In genomic region chr11:3047637-3048036, GRCh38 we compare ENCODE assay signal across 18 cellular contexts. TPM values are rescaled to one million over a fixed set of nuclear protein-coding genes. Genes with fewer than 3 reads are reported as not detected.
DNase-seq lines count a peak whose midpoint lies in the region; ATAC-seq and TF ChIP-seq lines count a peak whose summit lies in the region.
"Had no signal": no experiment of that assay in that cellular context is flagged by ENCODE, and none has a peak within 500 bp of the region (broad histone marks: within the 10 kb centered on the region; RNA-seq: fewer than 3 reads in every experiment).

No MANE protein-coding gene starts in this region.

- no peak overlapping the region for H3K4me2 ChIP-seq in trophoblast cell (ENCODE audit: low read length)
- H3K4me2 ChIP-seq: A549, PC-9 had no signal

- TF ChIP-seq CTCF in RWPE1 (conservative IDR thresholded peaks at IDR 0.05; ENCODE audit: low read depth) = no peak

- H4K8ac ChIP-seq in trophoblast cell (ENCODE audit: low read depth, low read length) = no peak overlapping the region

- H3K27ac ChIP-seq in RWPE1 (peak overlapping the region; percentile 46), trophoblast cell (ENCODE audit: low read depth, low read length) (no peak overlapping the region)
- H3K27ac ChIP-seq: A549, GM23248, PC-9 had no signal

- no peak overlapping the region for H2BK12ac ChIP-seq in trophoblast cell (ENCODE audit: low read length)

- no peaks in the 10 kb centered on the region for H3K9me3 Mint-ChIP-seq in activated naive CD4-positive, alpha-beta T cell treated with anti-CD3 and anti-CD28 coated beads, Interleukin-2, amount 50 U/mL, for 72 hours
- no peaks in the 10 kb centered on the region for H3K9me3 Mint-ChIP-seq in dendritic cell treated with granulocyte-macrophage colony-stimulating factor and Interleukin-4, amounts not matched to agents 40 ng/mL and 50 ng/mL, for 4 days
- H3K9me3 Mint-ChIP-seq: CD4-positive, CD25-positive, alpha-beta regulatory T cell had no signal

- intact Hi-C loops in dendritic cell treated with granulocyte-macrophage colony-stimulating factor and Interleukin-4, amounts not matched to agents 40 ng/mL and 50 ng/mL, for 4 days (cut with micrococcal nuclease) = no loop called here

- H3K9ac ChIP-seq in trophoblast cell (ENCODE audit: low read length) = no peak overlapping the region
- H3K9ac ChIP-seq: GM23248, KMS-11 had no signal

- H4K91ac ChIP-seq in trophoblast cell (ENCODE audit: low read depth, low read length) = no peak overlapping the region

- peaks cover 5% of the 10 kb centered on the region for H3K79me2 ChIP-seq in trophoblast cell (ENCODE audit: control insufficient read depth, insufficient read depth, low read length, poor library complexity)

- peak overlapping the region; percentile 9 for H3K4ac ChIP-seq in trophoblast cell (ENCODE audit: low read depth, low read length)

- H2AFZ ChIP-seq in trophoblast cell (ENCODE audit: insufficient read depth, low read length, poor library complexity) = no peak overlapping the region
- H2AFZ ChIP-seq: GM23248, PC-9 had no signal

- no peak overlapping the region for H3K4me3 Mint-ChIP-seq in dendritic cell treated with granulocyte-macrophage colony-stimulating factor and Interleukin-4, amounts not matched to agents 40 ng/mL and 50 ng/mL, for 4 days

- peaks cover 38 to 42% of the 10 kb centered on the region in 2 experiments for H3K36me3 ChIP-seq in trophoblast cell (ENCODE audit: control insufficient read depth in 1 of 2, insufficient read depth in 2 of 2, low read length in 2 of 2)

- POLR2A ChIA-PET in RWPE1 (lab: Yijun Ruan, JAX; ENCODE audit: low non-redundant PET) = no interaction called here

- ATAC-seq in activated naive CD4-positive, alpha-beta T cell treated with anti-CD3 and anti-CD28 coated beads, Interleukin-2, amount 50 U/mL, for 72 hours = no peak
- ATAC-seq in HG03432 (IDR thresholded peaks at IDR 0.05; ENCODE audit: unreplicated experiment) = no peak
- ATAC-seq: A549, Right ventricle myocardium inferior had no signal

- peak overlapping the region; percentile 26 to 57 for H3K27ac Mint-ChIP-seq in activated naive CD4-positive, alpha-beta T cell treated with anti-CD3 and anti-CD28 coated beads, Interleukin-2, amount 50 U/mL, for 72 hours
- peak overlapping the region; percentile 94 for H3K27ac Mint-ChIP-seq in dendritic cell treated with granulocyte-macrophage colony-stimulating factor and Interleukin-4, amounts not matched to agents 40 ng/mL and 50 ng/mL, for 4 days

- H3K4me1 ChIP-seq in trophoblast cell (ENCODE audit: control insufficient read depth in 1 of 2, insufficient read depth in 2 of 2, low read length in 2 of 2) = peaks cover 13 to 14% of the 10 kb centered on the region in 2 experiments

- no peak overlapping the region for H3K18ac ChIP-seq in trophoblast cell (ENCODE audit: low read length)

- no peak overlapping the region for H2BK120ac ChIP-seq in trophoblast cell (ENCODE audit: insufficient read depth, low read length, poor library complexity)

- H3K9me3 ChIP-seq in trophoblast cell (ENCODE audit: insufficient read depth, low read depth, low read length) = no peaks in the 10 kb centered on the region
- H3K9me3 ChIP-seq: A549, MG63 had no signal

- no peak overlapping the region for H2AK5ac ChIP-seq in trophoblast cell (ENCODE audit: low read length)

- WGBS in trophoblast cell (ENCODE audit: extremely low coverage, insufficient coverage, insufficient read length) = no CpG with 5 or more reads among the region's 16 CpGs

- H3K14ac ChIP-seq in trophoblast cell (ENCODE audit: low read length) = no peak overlapping the region

- H3K27me3 Mint-ChIP-seq in dendritic cell treated with granulocyte-macrophage colony-stimulating factor and Interleukin-4, amounts not matched to agents 40 ng/mL and 50 ng/mL, for 4 days = no peaks in the 10 kb centered on the region
- H3K27me3 Mint-ChIP-seq: CD4-positive, CD25-positive, alpha-beta regulatory T cell had no signal

- H3K79me1 ChIP-seq in trophoblast cell (ENCODE audit: low read length) = no peaks in the 10 kb centered on the region

- H3K27me3 ChIP-seq in trophoblast cell (ENCODE audit: insufficient read depth, low read length) = no peaks in the 10 kb centered on the region
- H3K27me3 ChIP-seq: MG63 had no signal

- no peak overlapping the region for H4K12ac ChIP-seq in trophoblast cell (ENCODE audit: low read depth, low read length)

- H3K4me3 ChIP-seq in trophoblast cell (ENCODE audit: low read depth, low read length) = peak overlapping the region; percentile 18
- H3K4me3 ChIP-seq: A549, GM23248, MG63, PC-9 had no signal

- no peak for DNase-seq in activated naive CD4-positive, alpha-beta T cell treated with anti-CD3 and anti-CD28 coated beads, Interleukin-2, amount 50 U/mL, for 72 hours (ENCODE audit: low spot score in 2 of 2)
- DNase-seq in activated naive CD4-positive, alpha-beta T cell treated with Interleukin-2 at 50 U/mL for 16 hours = no peak
- DNase-seq in RWPE1 (ENCODE audit: low spot score) (no peak), trophoblast cell (no peak), ACHN (no peak)
- DNase-seq: AML-193; CD4-positive, CD25-positive, alpha-beta regulatory T cell; GM23248; MG63; NCI-H187 treated with DMSO at 0.1 percent for 48 hours; NCI-H446; NCI-H774; PC-9 had no signal

- H2BK5ac ChIP-seq in trophoblast cell (ENCODE audit: low read depth, low read length, poor library complexity) = no peak overlapping the region

- no peak overlapping the region for H3K23ac ChIP-seq in trophoblast cell (ENCODE audit: low read length)

- peaks cover 46% of the 10 kb centered on the region for H3K4me1 Mint-ChIP-seq in dendritic cell treated with granulocyte-macrophage colony-stimulating factor and Interleukin-4, amounts not matched to agents 40 ng/mL and 50 ng/mL, for 4 days (ENCODE audit: low read depth)

- CTCF ChIA-PET in RWPE1 (lab: Yijun Ruan, JAX) = interaction anchor here (1.3 kb wide), 2 partner anchors 10 to 44 kb away, joined by 5 to 6 read pairs; no protein-coding TSS in a partner anchor

- in situ Hi-C loops in ACHN (cut with HindIII; ENCODE audit: low pct_ligation_motif_present, low pct_unique_long_range_greater_than_20kb, low sequenced_read_pairs) = no loop called here

- no peaks in the 10 kb centered on the region for H3K36me3 Mint-ChIP-seq in activated naive CD4-positive, alpha-beta T cell treated with anti-CD3 and anti-CD28 coated beads, Interleukin-2, amount 50 U/mL, for 72 hours
- peaks cover 80% of the 10 kb centered on the region for H3K36me3 Mint-ChIP-seq in dendritic cell treated with granulocyte-macrophage colony-stimulating factor and Interleukin-4, amounts not matched to agents 40 ng/mL and 50 ng/mL, for 4 days (ENCODE audit: low read depth)

RNA-seq across cellular contexts. Expression of gene CARS1, which starts 9.6 kb away (rescaled TPM):
- 10 to 100 TPM; 86.2 to 87.2 TPM for total RNA-seq in activated naive CD4-positive, alpha-beta T cell treated with anti-CD3 and anti-CD28 coated beads, Interleukin-2, amount 50 U/mL, for 72 hours
- polyA plus RNA-seq in trophoblast cell (2013) = 113 and 120 TPM in 2 replicates

RNA-seq across cellular contexts. Expression of gene NAP1L4, which starts 55.5 kb away (rescaled TPM):
- 100 to 1,000 TPM; 287 to 318 TPM for total RNA-seq in activated naive CD4-positive, alpha-beta T cell treated with anti-CD3 and anti-CD28 coated beads, Interleukin-2, amount 50 U/mL, for 72 hours
- polyA plus RNA-seq in trophoblast cell (2013) = 108 and 120 TPM in 2 replicates
